In the genomic region with DNA sequence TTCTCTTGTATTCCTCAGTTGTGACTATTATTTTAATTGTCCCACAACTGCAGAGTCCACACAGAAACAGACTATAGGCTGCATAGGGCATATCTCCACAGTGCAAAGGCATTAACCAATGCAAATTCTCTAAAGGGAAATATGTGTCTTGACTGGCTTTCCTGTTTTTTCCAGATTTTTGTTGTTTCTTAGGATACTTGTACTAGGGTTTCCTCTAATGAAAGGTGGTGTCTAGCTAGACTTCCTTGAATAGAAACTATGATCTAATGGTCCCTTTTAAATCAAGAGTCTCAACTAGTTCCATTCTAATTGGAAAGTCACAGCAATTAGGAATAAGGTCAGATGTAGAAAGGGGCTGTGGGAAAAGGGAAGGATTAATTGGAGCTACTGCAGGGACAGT, we compare ENCODE assay signal across 24 cellular contexts. TPM values are rescaled to one million over a fixed set of nuclear protein-coding genes. Genes with fewer than 3 reads are reported as not detected.
DNase-seq lines count a peak whose midpoint lies in the region; ATAC-seq and TF ChIP-seq lines count a peak whose summit lies in the region.
"Had no signal": no experiment of that assay in that cellular context is flagged by ENCODE, and none has a peak within 500 bp of the region (broad histone marks: within the 10 kb centered on the region; RNA-seq: fewer than 3 reads in every experiment).

No MANE protein-coding gene starts in this region.

- POLR2A ChIA-PET in activated CD8-positive, alpha-beta T cell treated with anti-CD3 and anti-CD28 coated beads for 36 hours (lab: Charles Lee), result no interaction called here

- DNase-seq in dermis blood vessel endothelial cell (peak; percentile 73), glomerular endothelial cell (ENCODE audit: extremely low read depth, low read depth, low spot score) (peak; percentile 33), osteocyte (ENCODE audit: extremely low spot score, unreplicated experiment) (no peak), SJCRH30 (no peak), mesendoderm (no peak)
- DNase-seq in activated CD8-positive, alpha-beta T cell treated with anti-CD3 and anti-CD28 coated beads for 36 hours, result no peak
- DNase-seq: 8988T; ACHN; AML-193; BE2C; CD4-positive, alpha-beta T cell; CD8-positive, alpha-beta memory T cell; DMS 273 treated with DMSO at 0.1 percent for 48 hours; DMS79; EL; GDM1; H7; HCEC 1CT had no signal

- H2BK15ac ChIP-seq in mesendoderm (replicated peaks; ENCODE audit: low read depth), result no peak overlapping the region

- H3K36me3 Mint-ChIP-seq in brain (peaks cover 68% of the 10 kb centered on the region), osteocyte (ENCODE audit: unreplicated experiment) (peaks cover 37% of the 10 kb centered on the region)
- peaks cover 48% of the 10 kb centered on the region for H3K36me3 Mint-ChIP-seq in activated CD8-positive, alpha-beta T cell treated with anti-CD3 and anti-CD28 coated beads for 36 hours (ENCODE audit: low read depth)

- H2AK5ac ChIP-seq in mesendoderm (ENCODE audit: low read length), result no peak overlapping the region

- H3K27me3 ChIP-seq in SJCRH30, result no peaks in the 10 kb centered on the region
- H3K27me3 ChIP-seq in mesendoderm (ENCODE audit: insufficient read depth, low read length, poor library complexity), result no peaks in the 10 kb centered on the region
- H3K27me3 ChIP-seq: BE2C; BLaER1 treated with 17β-estradiol and CSF1 and Interleukin-3, amounts not matched to agents 10 nM and 100 nM had no signal

- no peaks in the 10 kb centered on the region for H3K9me3 ChIP-seq in SJCRH30 (replicated peaks)
- H3K9me3 ChIP-seq: A549, BE2C had no signal

- H2BK120ac ChIP-seq in mesendoderm (ENCODE audit: low read depth, low read length), result no peak overlapping the region

- no peaks in the 10 kb centered on the region for H3K79me1 ChIP-seq in mesendoderm (ENCODE audit: low read length)

- H3K4me1 ChIP-seq in SJCRH30 (no peaks in the 10 kb centered on the region), mesendoderm (ENCODE audit: control insufficient read depth, low read depth, low read length) (no peaks in the 10 kb centered on the region)
- H3K4me1 ChIP-seq: A549; BE2C; BLaER1 treated with 17β-estradiol and CSF1 and Interleukin-3, amounts not matched to agents 10 nM and 100 nM had no signal

- H3K27ac ChIP-seq in SJCRH30 (no peak overlapping the region), mesendoderm (ENCODE audit: low read depth, low read length) (no peak overlapping the region)
- H3K27ac ChIP-seq: A549; BLaER1 treated with 17β-estradiol and CSF1 and Interleukin-3, amounts not matched to agents 10 nM and 100 nM; GM23248 had no signal

- H3K9ac ChIP-seq in mesendoderm (ENCODE audit: low read length), result no peak overlapping the region
- H3K9ac ChIP-seq: BLaER1 treated with 17β-estradiol and CSF1 and Interleukin-3, amounts not matched to agents 10 nM and 100 nM; GM23248 had no signal

- intact Hi-C loops in activated CD8-positive, alpha-beta T cell treated with anti-CD3 and anti-CD28 coated beads for 36 hours (cut with micrococcal nuclease), result no loop called here

- no peak overlapping the region for H3K4me3 ChIP-seq in SJCRH30
- H3K4me3 ChIP-seq in mesendoderm (ENCODE audit: low read length), result no peak overlapping the region
- H3K4me3 ChIP-seq: A549; BLaER1 treated with 17β-estradiol and CSF1 and Interleukin-3, amounts not matched to agents 10 nM and 100 nM; GM12878; GM23248 had no signal

- no peak for ATAC-seq in activated CD8-positive, alpha-beta T cell treated with anti-CD3 and anti-CD28 coated beads for 36 hours
- ATAC-seq: A549 had no signal

- H3K79me2 ChIP-seq in mesendoderm (ENCODE audit: control insufficient read depth, insufficient read depth, low read length), result no peaks in the 10 kb centered on the region

- H2BK5ac ChIP-seq in mesendoderm (ENCODE audit: low read length), result no peak overlapping the region

- no peak overlapping the region for H4K5ac ChIP-seq in mesendoderm (ENCODE audit: low read length)

- H3K9me3 Mint-ChIP-seq in brain (peaks cover 3 to 20% (median 14%) of the 10 kb centered on the region in 5 experiments), osteocyte (ENCODE audit: unreplicated experiment) (peaks cover 10% of the 10 kb centered on the region)
- peaks cover 7% of the 10 kb centered on the region for H3K9me3 Mint-ChIP-seq in activated CD8-positive, alpha-beta T cell treated with anti-CD3 and anti-CD28 coated beads for 36 hours

- H3K36me3 ChIP-seq in SJCRH30 (peaks cover 5% of the 10 kb centered on the region; the same call in 1 of the 2 replicates), mesendoderm (ENCODE audit: control insufficient read depth, insufficient read depth, low read length) (no peaks in the 10 kb centered on the region)

- H3K23ac ChIP-seq in mesendoderm (ENCODE audit: low read length), result no peak overlapping the region

- peak overlapping the region in 1 of 5 experiments; percentile 21 for H3K4me3 Mint-ChIP-seq in brain
- no peak overlapping the region for H3K4me3 Mint-ChIP-seq in osteocyte (ENCODE audit: unreplicated experiment)
- no peak overlapping the region for H3K4me3 Mint-ChIP-seq in activated CD8-positive, alpha-beta T cell treated with anti-CD3 and anti-CD28 coated beads for 36 hours
- H3K4me3 Mint-ChIP-seq: CD14-positive monocyte; CD4-positive, alpha-beta T cell; CD8-positive, alpha-beta memory T cell had no signal

- no peak overlapping the region for H3K4ac ChIP-seq in mesendoderm (ENCODE audit: low read depth, low read length)

- CTCF ChIA-PET in activated CD8-positive, alpha-beta T cell treated with anti-CD3 and anti-CD28 coated beads for 36 hours (lab: Charles Lee), result interaction anchor here (1.0 to 1.1 kb wide), 2 partner anchors 10 to 13 kb away, joined by 3 read pairs; no protein-coding TSS in a partner anchor

- H3K4me1 Mint-ChIP-seq in brain (peaks cover 5% of the 10 kb centered on the region), osteocyte (ENCODE audit: unreplicated experiment) (peaks cover 10% of the 10 kb centered on the region)
- H3K4me1 Mint-ChIP-seq in activated CD8-positive, alpha-beta T cell treated with anti-CD3 and anti-CD28 coated beads for 36 hours (ENCODE audit: low read depth), result no peaks in the 10 kb centered on the region
- H3K4me1 Mint-ChIP-seq: CD14-positive monocyte; CD8-positive, alpha-beta memory T cell had no signal

- TF ChIP-seq CTCF in brain (conservative IDR thresholded peaks at IDR 0.05), result no peak
- TF ChIP-seq CTCF in osteocyte (IDR thresholded peaks at IDR 0.05), result no peak
- no peak for TF ChIP-seq CTCF in activated CD8-positive, alpha-beta T cell treated with anti-CD3 and anti-CD28 coated beads for 36 hours (IDR thresholded peaks at IDR 0.05)

- H3K4me2 ChIP-seq in mesendoderm (ENCODE audit: low read length), result no peak overlapping the region
- H3K4me2 ChIP-seq: A549; BLaER1 treated with 17β-estradiol and CSF1 and Interleukin-3, amounts not matched to agents 10 nM and 100 nM had no signal

- H3K27ac Mint-ChIP-seq in brain (peak overlapping the region in 3 of 5 experiments; percentile 33 to 75 (median 34)), osteocyte (ENCODE audit: unreplicated experiment) (peak overlapping the region; percentile 19)
- no peak overlapping the region for H3K27ac Mint-ChIP-seq in activated CD8-positive, alpha-beta T cell treated with anti-CD3 and anti-CD28 coated beads for 36 hours
- H3K27ac Mint-ChIP-seq: CD4-positive, alpha-beta T cell; CD8-positive, alpha-beta memory T cell had no signal

- H3K56ac ChIP-seq in mesendoderm (ENCODE audit: low read length), result no peak overlapping the region

- no peak overlapping the region for H3K18ac ChIP-seq in mesendoderm (ENCODE audit: low read length)

- H3K27me3 Mint-ChIP-seq in brain (no peaks in the 10 kb centered on the region), osteocyte (ENCODE audit: unreplicated experiment) (no peaks in the 10 kb centered on the region)
- no peaks in the 10 kb centered on the region for H3K27me3 Mint-ChIP-seq in activated CD8-positive, alpha-beta T cell treated with anti-CD3 and anti-CD28 coated beads for 36 hours
- H3K27me3 Mint-ChIP-seq: CD4-positive, alpha-beta T cell; CD8-positive, alpha-beta memory T cell had no signal

- no peak overlapping the region for H4K8ac ChIP-seq in mesendoderm (ENCODE audit: low read depth, low read length)

RNA-seq across cellular contexts. Expression of gene SLC36A4, which starts 37.6 kb away (rescaled TPM):
- polyA plus RNA-seq in brain (ENCODE audit: insufficient read depth, low read depth, low replicate concordance), result 16.0 TPM
- total RNA-seq in dermis blood vessel endothelial cell (6.3 and 11.4 TPM in 2 replicates), glomerular endothelial cell (11.6 and 13.1 TPM in 2 replicates), osteocyte (23.3 and 25.3 TPM in 2 replicates)
- 12.3 and 19.8 TPM in 2 replicates for total RNA-seq in SJCRH30 (2014; rRNA removed; shearing (Covaris generic))
- 10 to 100 TPM; 17.5 to 17.9 TPM for total RNA-seq in activated CD8-positive, alpha-beta T cell treated with anti-CD3 and anti-CD28 coated beads for 36 hours
- 10.0 TPM for polyA plus RNA-seq in mesendoderm (2013, experiment 1 of 2)
- polyA plus RNA-seq in mesendoderm (2013, experiment 2 of 2), result 9.9 TPM

Comparison
In these comparisons a context has a peak if more than half of its experiments do, and no peak if none do; other contexts are left out.
1. DNase-seq: peak in dermis blood vessel endothelial cell (single experiment) and glomerular endothelial cell (single experiment); none in osteocyte (single experiment), SJCRH30 (0 of 2), activated CD8-positive, alpha-beta T cell treated with anti-CD3 and anti-CD28 coated beads for 36 hours (single experiment) and mesendoderm (single experiment).